25 cellular contexts compared by ENCODE assay signal in genomic region chr3:13748500-13748899, GRCh38.
"Had no signal": no experiment of that assay in that cellular context is flagged by ENCODE, and none has a peak within 500 bp of the region (broad histone marks: within the 10 kb centered on the region; RNA-seq: fewer than 3 reads in every experiment).

No MANE protein-coding gene starts in this region.

- H3K27ac Mint-ChIP-seq: activated CD8-positive, alpha-beta T cell treated with anti-CD3 and anti-CD28 coated beads for 36 hours; activated T-helper 17 cell treated with anti-CD3 and anti-CD28 coated beads, Interleukin-2, amount 50 U/mL, for 72 hours; nephron; stimulated activated effector memory CD8-positive, alpha-beta T cell treated with anti-CD3 and anti-CD28 coated beads, Interleukin-12 subunit alpha, Interleukin-12 subunit beta, amount 100 ng/mL, for 72 hours; stimulated activated naive CD8-positive, alpha-beta T cell treated with anti-CD3 and anti-CD28 coated beads, Interleukin-15, Interleukin-2, amounts not matched to agents 100 ng/mL and 50 ng/mL, for 24 hours had no signal

- H2AFZ ChIP-seq: hepatocyte had no signal

- H3K9me3 Mint-ChIP-seq: activated CD8-positive, alpha-beta T cell treated with anti-CD3 and anti-CD28 coated beads for 36 hours; activated T-cell treated with anti-CD3 and anti-CD28 coated beads, Interleukin-2, amount 50 U/mL, for 4 hours; activated T-helper 17 cell treated with anti-CD3 and anti-CD28 coated beads, Interleukin-2, amount 50 U/mL, for 72 hours; stimulated activated effector memory CD8-positive, alpha-beta T cell treated with anti-CD3 and anti-CD28 coated beads, Interleukin-12 subunit alpha, Interleukin-12 subunit beta, amount 100 ng/mL, for 72 hours; stimulated activated naive CD8-positive, alpha-beta T cell treated with anti-CD3 and anti-CD28 coated beads, Interleukin-15, Interleukin-2, amounts not matched to agents 100 ng/mL and 50 ng/mL, for 24 hours had no signal

- H3K27me3 ChIP-seq: hepatocyte, pancreas, upper lobe of right lung had no signal

- DNase-seq: activated CD4-positive, alpha-beta T cell treated with anti-CD3 and anti-CD28 coated beads, Interleukin-2, amount 50 U/mL, for 1 hour; activated CD4-positive, CD25-positive, alpha-beta regulatory T cell treated with anti-CD3 and anti-CD28 coated beads, Interleukin-2, amount 50 U/mL, for 72 hours; activated CD8-positive, alpha-beta T cell treated with anti-CD3 and anti-CD28 coated beads for 36 hours; activated gamma-delta T cell treated with Interleukin-2 at 50 U/mL for 16 hours; activated naive CD4-positive, alpha-beta T cell treated with anti-CD3 and anti-CD28 coated beads, Interleukin-2, amount 50 U/mL, for 16 hours; activated T-cell treated with anti-CD3 and anti-CD28 coated beads, Interleukin-2, amount 50 U/mL, for 4 hours; amniotic stem cell; central memory CD4-positive, alpha-beta T cell; effector CD8-positive, alpha-beta T cell; esophagus squamous epithelium; left cardiac atrium; mammary epithelial cell; pancreas; retina; stimulated activated CD4-positive, alpha-beta T cell treated with anti-CD3 and anti-CD28 coated beads, Interleukin-4, amount 100 ng/mL, for 24 hours; T-helper 2 cell; upper lobe of right lung had no signal

- H3K27ac ChIP-seq: epithelial cell of prostate, esophagus squamous epithelium, hepatocyte, pancreas, prostate gland, skin epidermis, upper lobe of right lung had no signal

- H3K4me3 Mint-ChIP-seq: activated CD8-positive, alpha-beta T cell treated with anti-CD3 and anti-CD28 coated beads for 36 hours; activated T-cell treated with anti-CD3 and anti-CD28 coated beads, Interleukin-2, amount 50 U/mL, for 4 hours; activated T-helper 17 cell treated with anti-CD3 and anti-CD28 coated beads, Interleukin-2, amount 50 U/mL, for 72 hours; nephron; stimulated activated effector memory CD8-positive, alpha-beta T cell treated with anti-CD3 and anti-CD28 coated beads, Interleukin-12 subunit alpha, Interleukin-12 subunit beta, amount 100 ng/mL, for 72 hours; stimulated activated naive CD8-positive, alpha-beta T cell treated with anti-CD3 and anti-CD28 coated beads, Interleukin-15, Interleukin-2, amounts not matched to agents 100 ng/mL and 50 ng/mL, for 24 hours had no signal

- H3K36me3 ChIP-seq: esophagus squamous epithelium, pancreas, prostate gland, upper lobe of right lung had no signal

- H3K4me2 ChIP-seq: hepatocyte had no signal

- H3K79me2 ChIP-seq: hepatocyte had no signal

- H3K9me3 ChIP-seq: esophagus squamous epithelium, pancreas, prostate gland, upper lobe of right lung had no signal

- H3K4me1 ChIP-seq: esophagus squamous epithelium, pancreas, prostate gland, upper lobe of right lung had no signal

- H3K4me3 ChIP-seq: esophagus squamous epithelium, hepatocyte, pancreas, prostate gland, skin epidermis, upper lobe of right lung had no signal

- H3K4me1 Mint-ChIP-seq: activated T-helper 17 cell treated with anti-CD3 and anti-CD28 coated beads, Interleukin-2, amount 50 U/mL, for 72 hours; nephron; stimulated activated effector memory CD8-positive, alpha-beta T cell treated with anti-CD3 and anti-CD28 coated beads, Interleukin-12 subunit alpha, Interleukin-12 subunit beta, amount 100 ng/mL, for 72 hours had no signal
